ENCODE assay signal across 8 cellular contexts in genomic region chr1:67535474-67535873, GRCh38.
DNase-seq lines count a peak whose midpoint lies in the region; FAIRE-seq and TF ChIP-seq lines count a peak whose summit lies in the region.

No MANE protein-coding gene starts in this region.

- H3K27ac Mint-ChIP-seq in H9, result no peak overlapping the region

- no peaks in the 10 kb centered on the region for H4K20me1 ChIP-seq in H9 (ENCODE audit: control insufficient read depth, insufficient read depth, insufficient read length)

- H3K9me3 ChIP-seq in H9 (ENCODE audit: control insufficient read depth, low read depth, low read length) (no peaks in the 10 kb centered on the region), breast epithelium (no peaks in the 10 kb centered on the region), kidney (ENCODE audit: control insufficient read depth in 1 of 2, low read length in 2 of 2) (no peaks in the 10 kb centered on the region)

- H2AFZ ChIP-seq in H9 (ENCODE audit: low read length), result no peak overlapping the region

- no peak overlapping the region for H4K5ac ChIP-seq in H9 (ENCODE audit: insufficient read length, low read depth, low read length)

- FAIRE-seq in kidney (lab: Jason Lieb, UNC), result peak; percentile 23

- DNase-seq in H9 (peak; percentile 77), M059J (ENCODE audit: low read depth) (peak; percentile 78), SW480 (ENCODE audit: low spot score) (peak; percentile 86), breast epithelium (ENCODE audit: low spot score in 2 of 2) (peak; percentile 79 to 81), kidney (peak; percentile 92), retina (no peak)
- peak; percentile 67 for DNase-seq in stimulated activated CD4-positive, alpha-beta T cell treated with anti-CD3 and anti-CD28 coated beads, Interleukin-1b, Interleukin-23, amount 100 ng/mL, for 48 hours

- intact Hi-C loops in breast epithelium (cut with DNase I; ENCODE audit: low total_unique reads) (loop anchor here (10.0 kb wide), 1 partner anchor 219 kb away; no protein-coding TSS in a partner anchor), kidney (cut with DNase I) (loop anchor here (10.0 kb wide), 1 partner anchor 219 kb away; no protein-coding TSS in a partner anchor)

- TF ChIP-seq POLR2A in breast epithelium (IDR thresholded peaks at IDR 0.05), result no peak

- H3K23me2 ChIP-seq in H9 (ENCODE audit: insufficient read length, low read depth, low read length, poor library complexity, severe bottlenecking), result no peaks in the 10 kb centered on the region

- no peak overlapping the region for H2BK5ac ChIP-seq in H9 (ENCODE audit: insufficient read length, low read length)

- no peak overlapping the region for H2BK120ac ChIP-seq in H9 (ENCODE audit: low read depth, low read length, poor library complexity, severe bottlenecking)

- no peak overlapping the region for H3K27ac ChIP-seq in H9 (ENCODE audit: insufficient read length, low read depth, low read length)
- H3K27ac ChIP-seq in breast epithelium, result no peak overlapping the region
- peak overlapping the region; percentile 76 to 85 for H3K27ac ChIP-seq in kidney (ENCODE audit: low read depth in 2 of 2, low read length in 2 of 2)

- H3K79me2 ChIP-seq in H9 (ENCODE audit: insufficient read depth, low read length), result no peaks in the 10 kb centered on the region

- H3K14ac ChIP-seq in H9 (ENCODE audit: insufficient read depth, low read length), result no peak overlapping the region

- H3K4me1 ChIP-seq in H9 (ENCODE audit: insufficient read depth, low read length) (no peaks in the 10 kb centered on the region), breast epithelium (no peaks in the 10 kb centered on the region), kidney (ENCODE audit: control insufficient read depth in 1 of 2, insufficient read depth in 1 of 2, low read depth in 1 of 2, low read length in 2 of 2) (peaks cover 17 to 39% of the 10 kb centered on the region in 2 donors)

- no peak overlapping the region for H3K4ac ChIP-seq in H9 (ENCODE audit: low read depth, low read length)

- no peak overlapping the region for H2BK20ac ChIP-seq in H9 (ENCODE audit: low read depth, low read length, poor library complexity, severe bottlenecking)

- no peaks in the 10 kb centered on the region for H3K36me3 Mint-ChIP-seq in H9 (ENCODE audit: insufficient read depth in 1 of 3, low read depth in 3 of 3)

- H3K27me3 ChIP-seq in H9 (ENCODE audit: insufficient read depth, low read length) (no peaks in the 10 kb centered on the region), breast epithelium (no peaks in the 10 kb centered on the region)

- no peak overlapping the region for H3K56ac ChIP-seq in H9 (ENCODE audit: insufficient read length, low read depth, low read length)

- no peak overlapping the region for H3K4me2 ChIP-seq in H9 (ENCODE audit: insufficient read depth, insufficient read length, low read length)

- no peak overlapping the region for H3K4me3 Mint-ChIP-seq in H9

- H3K79me1 ChIP-seq in H9 (ENCODE audit: insufficient read depth, low read depth, low read length, poor library complexity, severe bottlenecking), result no peaks in the 10 kb centered on the region

- peaks cover 39% of the 10 kb centered on the region for H3K27me3 Mint-ChIP-seq in H9 (ENCODE audit: low read depth)

- H3K9me3 Mint-ChIP-seq in H9, result no peaks in the 10 kb centered on the region

- H3K36me3 ChIP-seq in breast epithelium, result no peaks in the 10 kb centered on the region
- no peaks in the 10 kb centered on the region for H3K36me3 ChIP-seq in kidney (ENCODE audit: control insufficient read depth in 1 of 2, insufficient read depth in 2 of 2, low read length in 2 of 2)

- no peak overlapping the region for H3T11ph ChIP-seq in H9 (ENCODE audit: low read length)

- H2BK15ac ChIP-seq in H9 (ENCODE audit: low read depth, low read length), result no peak overlapping the region

- no peak overlapping the region for H4K91ac ChIP-seq in H9 (ENCODE audit: insufficient read length, low read depth, low read length)

- H3K9ac ChIP-seq in H9 (ENCODE audit: extremely low read depth, insufficient read length, low read length) (no peak overlapping the region), kidney (ENCODE audit: low read length in 2 of 2) (peak overlapping the region in 1 of 2 donors; percentile 60)

- WGBS in H9 (ENCODE audit: extremely low coverage, insufficient read length, low lambda C conversion rate), result no CpG with 5 or more reads among the region's 5 CpGs

- peaks cover 0 to 6% of the 10 kb centered on the region in 2 experiments; a peak in 2 of 4 replicates for H3K4me1 Mint-ChIP-seq in H9

- peak; percentile 91 for TF ChIP-seq CTCF in GM12872 (IDR thresholded peaks at IDR 0.05; ENCODE audit: insufficient read depth, low read depth, low read length)
- peak; percentile 96 for TF ChIP-seq CTCF in H9 (conservative IDR thresholded peaks at IDR 0.05)
- peak; percentile 95 to 98 (median 96) for TF ChIP-seq CTCF in breast epithelium (IDR thresholded peaks at IDR 0.05)
- TF ChIP-seq CTCF in kidney (IDR thresholded peaks at IDR 0.05; ENCODE audit: borderline replicate concordance, extremely low read depth, insufficient read depth), result peak; percentile 96

- no peak overlapping the region for H2BK12ac ChIP-seq in H9 (ENCODE audit: insufficient read length, low read depth, low read length)

- no peak overlapping the region for H4K8ac ChIP-seq in H9 (replicated peaks; ENCODE audit: insufficient read length, low read depth, low read length)

- H3K18ac ChIP-seq in H9 (ENCODE audit: insufficient read length, low read depth, low read length), result no peak overlapping the region

- H3K4me3 ChIP-seq in breast epithelium, result no peak overlapping the region
- H3K4me3 ChIP-seq in kidney (ENCODE audit: low read length in 2 of 2), result no peak overlapping the region

- H3K23ac ChIP-seq in H9 (ENCODE audit: insufficient read length, low read depth, low read length), result no peak overlapping the region

- no peak overlapping the region for H2AK5ac ChIP-seq in H9 (ENCODE audit: insufficient read length, low read length)

Comparison
In these comparisons a context has a peak if more than half of its experiments do, and no peak if none do; other contexts are left out.
1. H3K27ac ChIP-seq: peak in kidney (2 of 2); none in H9 (single experiment) and breast epithelium (0 of 2).
2. Peak in every context shown above with its lines, with median percentiles within 50 percentile points of each other: CTCF ChIP-seq.